In genomic region chr7:150374026-150374425, GRCh38 we compare ENCODE assay signal across 1 cellular context.
TF ChIP-seq lines count a peak whose summit lies in the region.

No MANE protein-coding gene starts in this region.

TF ChIP-seq in GM12891, 5 proteins besides CTCF, POLR2A, EP300 and RAD21:
- TF ChIP-seq PAX5 (IDR thresholded peaks at IDR 0.05; ENCODE audit: insufficient read depth, low read length, severe bottlenecking) (no peak), POU2F2 (IDR thresholded peaks at IDR 0.05; ENCODE audit: low read depth, low read length) (no peak), TAF1 (IDR thresholded peaks at IDR 0.05; ENCODE audit: low read depth, low read length) (no peak), SPI1 (IDR thresholded peaks at IDR 0.05; ENCODE audit: low read depth, low read length) (no peak), POLR2AphosphoS5 (IDR thresholded peaks at IDR 0.05; ENCODE audit: low read depth, low read length) (no peak)
